20 cellular contexts compared by ENCODE assay signal in the genomic region with DNA sequence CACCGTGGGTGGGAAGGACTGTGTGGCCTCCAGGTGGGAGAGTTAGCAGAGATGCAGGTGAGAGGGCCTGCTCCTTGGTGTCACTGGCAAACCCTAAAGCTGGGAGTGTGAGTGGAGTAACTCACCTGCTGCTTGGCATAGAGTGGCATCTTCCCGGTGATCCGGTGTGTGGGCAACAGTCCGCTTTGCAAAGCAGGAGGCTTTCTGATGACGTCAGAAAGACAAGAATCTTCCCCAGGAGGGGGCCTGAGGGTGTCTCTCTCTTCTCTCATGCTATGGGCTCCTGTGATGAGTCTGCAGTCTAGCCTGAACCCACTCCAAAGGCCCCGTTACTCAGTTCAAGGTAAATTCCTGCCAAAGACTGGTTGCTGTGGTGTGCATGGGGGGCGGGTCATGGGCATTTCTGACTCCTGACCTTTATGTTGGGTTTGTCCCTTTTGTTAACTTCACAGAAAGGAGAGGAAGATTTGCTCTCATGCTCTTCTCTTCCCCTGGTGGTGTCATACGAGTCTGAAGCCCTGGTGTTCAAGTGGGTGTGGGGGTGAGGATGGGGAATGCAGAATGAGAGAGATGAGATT.
DNase-seq lines count a peak whose midpoint lies in the region; ATAC-seq, FAIRE-seq and TF ChIP-seq lines count a peak whose summit lies in the region.
"Had no signal": no experiment of that assay in that cellular context is flagged by ENCODE, and none has a peak within 500 bp of the region (broad histone marks: within the 10 kb centered on the region; RNA-seq: fewer than 3 reads in every experiment).

No MANE protein-coding gene starts in this region.

- no peak overlapping the region for H3K9ac ChIP-seq in kidney (ENCODE audit: low read length in 2 of 2)
- H3K9ac ChIP-seq: BLaER1 had no signal

- peak overlapping the region; percentile 75 for H3K27ac Mint-ChIP-seq in activated naive CD4-positive, alpha-beta T cell treated with anti-CD3 and anti-CD28 coated beads, Interleukin-2, amount 10 ng/mL, durations not matched to agents 7 days and 5 days

- DNase-seq in activated CD4-positive, CD25-positive, alpha-beta regulatory T cell treated with anti-CD3 and anti-CD28 coated beads, Interleukin-2, amount 50 U/mL, for 72 hours, result peak; percentile 47
- DNase-seq in activated naive CD4-positive, alpha-beta T cell treated with anti-CD3 and anti-CD28 coated beads, Interleukin-2, amount 10 ng/mL, durations not matched to agents 7 days and 5 days, result no peak
- DNase-seq in stimulated activated CD4-positive, alpha-beta T cell treated with anti-CD3 and anti-CD28 coated beads, Interleukin-4, amount 100 ng/mL, for 48 hours (ENCODE audit: low read depth in 2 of 2), result peak; percentile 40 to 62
- no peak for DNase-seq in kidney
- DNase-seq: adrenal gland; caudate nucleus; DMS153; effector CD4-positive, alpha-beta T cell; hypothalamus; left cardiac atrium; MV-4-11; NCI-H774; occipital lobe; sigmoid colon; WERI-Rb-1 had no signal

- H3K4me1 Mint-ChIP-seq in activated naive CD4-positive, alpha-beta T cell treated with anti-CD3 and anti-CD28 coated beads, Interleukin-2, amount 10 ng/mL, durations not matched to agents 7 days and 5 days, result peaks cover 95% of the 10 kb centered on the region

- H3K27ac ChIP-seq in KOPT-K1 (ENCODE audit: low read depth, low read length, poor library complexity, severe bottlenecking), result peak overlapping the region; percentile 64
- no peak overlapping the region for H3K27ac ChIP-seq in kidney (ENCODE audit: low read depth in 2 of 2, low read length in 2 of 2)
- H3K27ac ChIP-seq: adrenal gland, BLaER1, sigmoid colon, WERI-Rb-1 had no signal

- H3K4me3 ChIP-seq in kidney (ENCODE audit: low read length in 2 of 2), result no peak overlapping the region
- H3K4me3 ChIP-seq: adrenal gland, BLaER1, sigmoid colon had no signal

- intact Hi-C loops in kidney (cut with DNase I), result no loop called here

- CTCF ChIA-PET in activated naive CD4-positive, alpha-beta T cell treated with anti-CD3 and anti-CD28 coated beads, Interleukin-2, amount 10 ng/mL, durations not matched to agents 7 days and 5 days (lab: Charles Lee), result no interaction called here

- peaks cover 15% of the 10 kb centered on the region for H3K9me3 Mint-ChIP-seq in activated naive CD4-positive, alpha-beta T cell treated with anti-CD3 and anti-CD28 coated beads, Interleukin-2, amount 10 ng/mL, durations not matched to agents 7 days and 5 days

- H3K4me1 ChIP-seq in kidney (ENCODE audit: control insufficient read depth in 1 of 2, insufficient read depth in 1 of 2, low read depth in 1 of 2, low read length in 2 of 2), result no peaks in the 10 kb centered on the region
- H3K4me1 ChIP-seq: adrenal gland, sigmoid colon had no signal

- H3K36me3 ChIP-seq in KOPT-K1 (ENCODE audit: insufficient read depth, low read length), result no peaks in the 10 kb centered on the region
- H3K36me3 ChIP-seq in kidney (ENCODE audit: control insufficient read depth in 1 of 2, insufficient read depth in 2 of 2, low read length in 2 of 2), result no peaks in the 10 kb centered on the region
- H3K36me3 ChIP-seq: adrenal gland, BLaER1, sigmoid colon, WERI-Rb-1 had no signal

- no peak for TF ChIP-seq CTCF in kidney (IDR thresholded peaks at IDR 0.05; ENCODE audit: borderline replicate concordance, extremely low read depth, insufficient read depth)

- no peak overlapping the region for H3K4me3 Mint-ChIP-seq in activated naive CD4-positive, alpha-beta T cell treated with anti-CD3 and anti-CD28 coated beads, Interleukin-2, amount 10 ng/mL, durations not matched to agents 7 days and 5 days

- peaks cover 1% of the 10 kb centered on the region for H3K27me3 Mint-ChIP-seq in activated naive CD4-positive, alpha-beta T cell treated with anti-CD3 and anti-CD28 coated beads, Interleukin-2, amount 10 ng/mL, durations not matched to agents 7 days and 5 days

- no peak for FAIRE-seq in kidney (lab: Jason Lieb, UNC)

- ATAC-seq in HG03196 (IDR thresholded peaks at IDR 0.05; ENCODE audit: unreplicated experiment) (no peak), HG03045 (IDR thresholded peaks at IDR 0.05; ENCODE audit: unreplicated experiment) (no peak)
- ATAC-seq: HCT116, left cardiac atrium had no signal

- peaks cover 22% of the 10 kb centered on the region for H3K36me3 Mint-ChIP-seq in activated naive CD4-positive, alpha-beta T cell treated with anti-CD3 and anti-CD28 coated beads, Interleukin-2, amount 10 ng/mL, durations not matched to agents 7 days and 5 days

- H3K9me3 ChIP-seq in KOPT-K1 (ENCODE audit: insufficient read depth, low read length, poor library complexity, severe bottlenecking) (peaks cover 11% of the 10 kb centered on the region), kidney (ENCODE audit: control insufficient read depth in 1 of 2, low read length in 2 of 2) (peaks cover 3% of the 10 kb centered on the region in 2 donors)
- H3K9me3 ChIP-seq: adrenal gland had no signal

Comparison
In these comparisons a context has a peak if more than half of its experiments do, and no peak if none do; other contexts are left out.
1. DNase-seq: peak in activated CD4-positive, CD25-positive, alpha-beta regulatory T cell treated with anti-CD3 and anti-CD28 coated beads, Interleukin-2, amount 50 U/mL, for 72 hours (single experiment) and stimulated activated CD4-positive, alpha-beta T cell treated with anti-CD3 and anti-CD28 coated beads, Interleukin-4, amount 100 ng/mL, for 48 hours (2 of 2); none in activated naive CD4-positive, alpha-beta T cell treated with anti-CD3 and anti-CD28 coated beads, Interleukin-2, amount 10 ng/mL, durations not matched to agents 7 days and 5 days (single experiment) and kidney (single experiment).